8 cellular contexts compared by ENCODE assay signal in genomic region chr3:128879991-128880390, GRCh38. TPM values are rescaled to one million over a fixed set of nuclear protein-coding genes. Genes with fewer than 3 reads are reported as not detected.
A peak's percentile ranks its signal among the peaks of the same experiment; 100 is the strongest.
DNase-seq lines count a peak whose midpoint lies in the region; FAIRE-seq and TF ChIP-seq lines count a peak whose summit lies in the region.

No MANE protein-coding gene starts in this region.

- H3K27ac ChIP-seq in RWPE1, result peak overlapping the region; percentile 81
- peak overlapping the region; percentile 98 to 100 for H3K27ac ChIP-seq in esophagus (ENCODE audit: low read depth in 2 of 2, low read length in 1 of 2)
- H3K27ac ChIP-seq in rectal smooth muscle tissue (ENCODE audit: low read depth, low read length), result peak overlapping the region; percentile 90

- no peak for TF ChIP-seq POLR2A in GM12891 (IDR thresholded peaks at IDR 0.05; ENCODE audit: low read depth, low read length)

- TF ChIP-seq CTCF in RWPE1 (conservative IDR thresholded peaks at IDR 0.05; ENCODE audit: low read depth), result no peak

- peaks cover 0 to 2% of the 10 kb centered on the region in 2 donors for H3K9me3 ChIP-seq in esophagus (ENCODE audit: control insufficient read depth in 2 of 2, insufficient read depth in 1 of 2, low read depth in 1 of 2, low read length in 1 of 2)

- H3K36me3 ChIP-seq in esophagus (ENCODE audit: control insufficient read depth in 2 of 2, insufficient read depth in 2 of 2, low read length in 1 of 2), result peaks cover 0 to 2% of the 10 kb centered on the region in 2 donors
- no peaks in the 10 kb centered on the region for H3K36me3 ChIP-seq in rectal smooth muscle tissue (ENCODE audit: control insufficient read depth, insufficient read depth, low read length)

- WGBS in esophagus, 2 donors, result 1 to 2% methylated on average over 6 of the region's 6 CpGs

- H3K4me3 ChIP-seq in GM08714 (ENCODE audit: low read length) (peak overlapping the region; percentile 92), esophagus (ENCODE audit: low read depth in 1 of 2, low read length in 2 of 2) (peak overlapping the region; percentile 88 to 93), rectal smooth muscle tissue (ENCODE audit: low read length) (peak overlapping the region; percentile 90)

- H3K4me1 ChIP-seq in esophagus (ENCODE audit: control insufficient read depth in 2 of 2, insufficient read depth in 2 of 2, low read length in 1 of 2), result peaks cover 7 to 14% of the 10 kb centered on the region in 2 donors
- peaks cover 7% of the 10 kb centered on the region for H3K4me1 ChIP-seq in rectal smooth muscle tissue (ENCODE audit: control insufficient read depth, insufficient read depth, low read length)

- POLR2A ChIA-PET in RWPE1 (lab: Yijun Ruan, JAX; ENCODE audit: low non-redundant PET), result interaction anchor here (0.6 kb wide), 1 partner anchor 13 kb away, joined by 4 read pairs; no protein-coding TSS in a partner anchor

- DNase-seq in RWPE1 (ENCODE audit: low spot score) (no peak), NCI-H128 (lab: John Stamatoyannopoulos, UW; ENCODE audit: unreplicated experiment) (no peak), GM12891 (ENCODE audit: insufficient read length, low spot score) (no peak), retina (no peak)
- DNase-seq in stimulated activated naive CD4-positive, alpha-beta T cell (lab: John Stamatoyannopoulos, UW), result no peak

- peak overlapping the region; percentile 74 for H3K9ac ChIP-seq in rectal smooth muscle tissue (ENCODE audit: low read length)

- no peak for FAIRE-seq in GM12891 (lab: Jason Lieb, UNC)

- H3K27me3 ChIP-seq in esophagus (ENCODE audit: control insufficient read depth in 1 of 2, insufficient read depth in 2 of 2, low read length in 2 of 2), result no peaks in the 10 kb centered on the region
- H3K27me3 ChIP-seq in rectal smooth muscle tissue (ENCODE audit: control insufficient read depth, insufficient read depth, low read length), result no peaks in the 10 kb centered on the region

- CTCF ChIA-PET in RWPE1 (lab: Yijun Ruan, JAX), result interaction anchor here (1.0 to 2.2 kb wide), 2 partner anchors 125 to 199 kb away, joined by 4 to 7 read pairs; no protein-coding TSS in a partner anchor

TF ChIP-seq in GM12891, 5 proteins besides CTCF, POLR2A, EP300 and RAD21:
- TF ChIP-seq POLR2AphosphoS5 (IDR thresholded peaks at IDR 0.05; ENCODE audit: low read depth, low read length), result no peak
- no peak for TF ChIP-seq POU2F2 (IDR thresholded peaks at IDR 0.05; ENCODE audit: low read depth, low read length)
- TF ChIP-seq SPI1 (IDR thresholded peaks at IDR 0.05; ENCODE audit: low read depth, low read length), result no peak
- TF ChIP-seq PAX5 (IDR thresholded peaks at IDR 0.05; ENCODE audit: insufficient read depth, low read length, severe bottlenecking), result no peak
- TF ChIP-seq TAF1 (IDR thresholded peaks at IDR 0.05; ENCODE audit: low read depth, low read length), result no peak

RNA-seq across cellular contexts. Expression of gene ACAD9, which starts 0.6 kb away (rescaled TPM):
- polyA plus RNA-seq in esophagus, result 10 to 100 TPM; 25.6 to 30.8 TPM
- 22.7 TPM for polyA plus RNA-seq in GM12891 (2012; ENCODE audit: low read depth, missing spikeins)
